In genomic region chr15:56887782-56888127, GRCh38 we compare ENCODE assay signal across 7 cellular contexts. TPM values are rescaled to one million over a fixed set of nuclear protein-coding genes. Genes with fewer than 3 reads are reported as not detected.
DNase-seq lines count a peak whose midpoint lies in the region; ATAC-seq, FAIRE-seq and TF ChIP-seq lines count a peak whose summit lies in the region.

No MANE protein-coding gene starts in this region.

- peak overlapping the region; percentile 70 for H3K4me3 ChIP-seq in HUES48 (ENCODE audit: low read depth, low read length)
- H3K4me3 ChIP-seq in stomach smooth muscle (ENCODE audit: low read length in 2 of 2): peak overlapping the region; percentile 80 to 85

- H3K27ac Mint-ChIP-seq in activated naive CD8-positive, alpha-beta T cell treated with anti-CD3 and anti-CD28 coated beads for 36 hours: peak overlapping the region; percentile 74

- H3K4me1 ChIP-seq in HUES48 (ENCODE audit: control insufficient read depth, insufficient read depth, low read length): peaks cover 13% of the 10 kb centered on the region
- H3K4me1 ChIP-seq in stomach smooth muscle (ENCODE audit: control insufficient read depth, insufficient read depth, low read length): peaks cover 15% of the 10 kb centered on the region

- no peaks in the 10 kb centered on the region for H3K27me3 Mint-ChIP-seq in activated naive CD8-positive, alpha-beta T cell treated with anti-CD3 and anti-CD28 coated beads for 36 hours

- no peak for TF ChIP-seq POLR2A in GM18505 (IDR thresholded peaks at IDR 0.05; ENCODE audit: borderline replicate concordance, extremely low read depth, insufficient read depth, insufficient read length)

- peaks cover 17% of the 10 kb centered on the region for H3K4me1 Mint-ChIP-seq in activated naive CD8-positive, alpha-beta T cell treated with anti-CD3 and anti-CD28 coated beads for 36 hours

- no peaks in the 10 kb centered on the region for H3K9me3 Mint-ChIP-seq in activated naive CD8-positive, alpha-beta T cell treated with anti-CD3 and anti-CD28 coated beads for 36 hours

- TF ChIP-seq CTCF in D721Med (IDR thresholded peaks at IDR 0.05; ENCODE audit: insufficient read depth, missing control alignments): no peak

- H3K36me3 ChIP-seq in HUES48 (ENCODE audit: control insufficient read depth, insufficient read depth, low read length) (no peaks in the 10 kb centered on the region), stomach smooth muscle (ENCODE audit: control insufficient read depth in 2 of 2, insufficient read depth in 2 of 2, low read length in 2 of 2) (no peaks in the 10 kb centered on the region)

- peak overlapping the region; percentile 78 for H3K9ac ChIP-seq in HUES48 (ENCODE audit: low read depth, low read length)
- peak overlapping the region; percentile 93 to 96 for H3K9ac ChIP-seq in stomach smooth muscle (ENCODE audit: low read length in 2 of 2)

- H3K27ac ChIP-seq in HUES48 (ENCODE audit: low read depth, low read length): peak overlapping the region; percentile 99
- peak overlapping the region; percentile 97 for H3K27ac ChIP-seq in stomach smooth muscle (ENCODE audit: low read length)

- peaks cover 2% of the 10 kb centered on the region for H3K36me3 Mint-ChIP-seq in activated naive CD8-positive, alpha-beta T cell treated with anti-CD3 and anti-CD28 coated beads for 36 hours

- peaks cover 12% of the 10 kb centered on the region for H3K27me3 ChIP-seq in HUES48 (ENCODE audit: control insufficient read depth, insufficient read depth, low read length)
- H3K27me3 ChIP-seq in stomach smooth muscle (ENCODE audit: control insufficient read depth in 1 of 2, insufficient read depth in 2 of 2, low read length in 2 of 2): no peaks in the 10 kb centered on the region

- H3K9me3 ChIP-seq in HUES48 (ENCODE audit: control insufficient read depth, insufficient read depth, low read length) (no peaks in the 10 kb centered on the region), stomach smooth muscle (ENCODE audit: control insufficient read depth in 2 of 2, low read length in 2 of 2) (no peaks in the 10 kb centered on the region)

- no peak for ATAC-seq in GM18505 (IDR thresholded peaks at IDR 0.05; ENCODE audit: unreplicated experiment)

- no peak for DNase-seq in activated naive CD8-positive, alpha-beta T cell treated with anti-CD3 and anti-CD28 coated beads for 36 hours
- DNase-seq in inferior parietal cortex (ENCODE audit: extremely low spot score) (peak; percentile 48), D721Med (ENCODE audit: insufficient read length, low spot score) (no peak), HTR-8/SVneo (ENCODE audit: insufficient read length, low spot score) (no peak)

- FAIRE-seq in D721Med (lab: Jason Lieb, UNC) (no peak), HTR-8/SVneo (lab: Jason Lieb, UNC) (no peak)

- H3K4me3 Mint-ChIP-seq in activated naive CD8-positive, alpha-beta T cell treated with anti-CD3 and anti-CD28 coated beads for 36 hours: peak overlapping the region; percentile 78

RNA-seq across cellular contexts. Expression of gene TCF12, which starts 30.7 kb away (rescaled TPM):
- total RNA-seq in activated naive CD8-positive, alpha-beta T cell treated with anti-CD3 and anti-CD28 coated beads for 36 hours: 10 to 100 TPM; 55.8 to 59.4 TPM
